Comparison of ENCODE assay signal across 8 cellular contexts in the genomic region with DNA sequence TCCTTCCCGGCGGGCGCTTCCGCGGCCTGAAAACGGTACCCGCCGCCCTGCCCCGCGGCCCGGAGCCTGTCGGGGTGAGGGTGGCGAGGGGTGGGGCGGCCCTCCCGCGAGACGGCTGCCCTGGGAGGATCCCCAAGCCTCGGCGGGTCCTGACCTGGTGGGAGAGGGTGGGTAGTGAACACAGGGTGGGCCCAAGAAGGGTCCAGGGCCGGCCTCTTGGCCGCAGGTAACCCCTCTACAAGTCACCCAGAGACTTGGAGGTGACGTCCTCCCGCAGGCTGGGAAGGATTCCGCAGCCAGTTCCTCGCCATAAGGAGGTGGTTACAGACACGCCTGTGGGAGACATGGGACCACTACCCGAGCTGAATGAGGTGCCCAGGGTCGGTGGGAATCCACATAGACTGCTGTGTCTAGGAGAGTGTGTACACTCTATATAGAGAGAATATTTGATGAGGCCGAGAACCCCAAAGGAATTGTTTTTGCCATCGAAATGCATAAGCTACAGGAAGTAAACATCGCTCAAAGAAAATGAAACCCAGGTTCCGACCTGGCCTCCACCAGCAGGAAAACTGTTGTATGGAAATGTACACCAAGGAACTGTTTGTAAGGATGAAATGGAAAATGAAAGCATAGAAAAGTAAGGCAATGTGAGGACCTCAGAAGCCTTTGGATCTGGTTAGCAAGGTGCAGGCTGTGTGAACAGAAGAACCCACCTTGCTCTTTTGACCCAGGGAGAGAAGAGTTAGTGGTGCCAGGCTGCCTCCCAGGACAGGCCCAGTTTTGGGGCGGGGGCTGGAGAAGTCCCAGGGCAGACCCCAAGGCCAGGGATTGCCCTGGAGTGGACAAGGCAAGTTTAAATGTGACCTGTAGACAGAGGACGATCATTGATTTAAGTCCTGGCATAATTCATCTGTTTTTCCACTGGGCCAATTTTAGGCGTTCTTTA. TPM values are rescaled to one million over a fixed set of nuclear protein-coding genes. Genes with fewer than 3 reads are reported as not detected.
DNase-seq lines count a peak whose midpoint lies in the region; ATAC-seq and TF ChIP-seq lines count a peak whose summit lies in the region.

No MANE protein-coding gene starts in this region.

- 4 to 6% methylated on average over 16 to 35 of the region's 35 CpGs for WGBS in tibial nerve, 2 donors

- peak in 1 of 2 donors; percentile 14 for TF ChIP-seq EP300 in tibial nerve (IDR thresholded peaks at IDR 0.05)

- H3K4me3 ChIP-seq in DND-41 (ENCODE audit: low read depth in 1 of 2, low read length in 2 of 2), result peak overlapping the region; percentile 38 to 67
- peak overlapping the region; percentile 89 for H3K4me3 ChIP-seq in mucosa of stomach (ENCODE audit: low read length)
- H3K4me3 ChIP-seq in tibial nerve, result peak overlapping the region; percentile 78 to 94 (median 90)

- no peaks in the 10 kb centered on the region for H3K36me3 ChIP-seq in DND-41 (ENCODE audit: insufficient read depth, low read length)
- H3K36me3 ChIP-seq in mucosa of stomach (ENCODE audit: control insufficient read depth, insufficient read depth, low read length), result no peaks in the 10 kb centered on the region
- no peaks in the 10 kb centered on the region for H3K36me3 ChIP-seq in tibial nerve

- H3K27ac ChIP-seq in DND-41 (ENCODE audit: low read length), result no peak overlapping the region; the same call in 1 of the 2 replicates
- H3K27ac ChIP-seq in epithelial cell of prostate, result peak overlapping the region; percentile 81
- H3K27ac ChIP-seq in tibial nerve, result peak overlapping the region; percentile 95 to 99 (median 97)

- H3K4me1 ChIP-seq in DND-41 (ENCODE audit: insufficient read depth, low read length) (peaks cover 24% of the 10 kb centered on the region), mucosa of stomach (ENCODE audit: control insufficient read depth, insufficient read depth, low read length) (peaks cover 25% of the 10 kb centered on the region), tibial nerve (peaks cover 0 to 44% (median 5%) of the 10 kb centered on the region in 4 donors)

- no peaks in the 10 kb centered on the region for H3K9me3 Mint-ChIP-seq in activated CD4-positive, alpha-beta T cell treated with anti-CD3 and anti-CD28 coated beads, Interleukin-2, amount 10 ng/mL, durations not matched to agents 24 days and 14 days

- H3K9me3 ChIP-seq in DND-41 (ENCODE audit: insufficient read depth, low read length, severe bottlenecking) (no peaks in the 10 kb centered on the region), mucosa of stomach (ENCODE audit: control insufficient read depth, low read length) (no peaks in the 10 kb centered on the region), tibial nerve (no peaks in the 10 kb centered on the region)

- TF ChIP-seq CTCF in DND-41 (IDR thresholded peaks at IDR 0.05; ENCODE audit: borderline replicate concordance, extremely low read depth, low read length, poor library complexity, severe bottlenecking), result no peak
- no peak for TF ChIP-seq CTCF in tibial nerve (IDR thresholded peaks at IDR 0.05)

- H3K79me2 ChIP-seq in DND-41 (ENCODE audit: insufficient read depth, low read length), result no peaks in the 10 kb centered on the region

- H3K27ac Mint-ChIP-seq in activated CD4-positive, alpha-beta T cell treated with anti-CD3 and anti-CD28 coated beads, Interleukin-2, amount 10 ng/mL, durations not matched to agents 24 days and 14 days, result peak overlapping the region; percentile 91

- intact Hi-C loops in activated CD4-positive, alpha-beta T cell treated with anti-CD3 and anti-CD28 coated beads, Interleukin-2, amount 10 ng/mL, durations not matched to agents 24 days and 14 days (cut with micrococcal nuclease), result loop anchor here (2.0 kb wide), 1 partner anchor 246 kb away; no protein-coding TSS in a partner anchor

- ATAC-seq in DND-41 (ENCODE audit: insufficient read depth, low read depth), result peak; percentile 37
- peak; percentile 25 for ATAC-seq in GM21360 (IDR thresholded peaks at IDR 0.05; ENCODE audit: unreplicated experiment)
- ATAC-seq in HG03565 (IDR thresholded peaks at IDR 0.05; ENCODE audit: unreplicated experiment), result peak; percentile 14

- H2AFZ ChIP-seq in DND-41 (ENCODE audit: low read depth, low read length), result peak overlapping the region; percentile 88

- H3K4me2 ChIP-seq in DND-41 (ENCODE audit: insufficient read depth, low read length), result peak overlapping the region; percentile 93

- TF ChIP-seq POLR2A in tibial nerve (IDR thresholded peaks at IDR 0.05), result no peak

- H3K4me3 Mint-ChIP-seq in activated CD4-positive, alpha-beta T cell treated with anti-CD3 and anti-CD28 coated beads, Interleukin-2, amount 10 ng/mL, durations not matched to agents 24 days and 14 days, result peak overlapping the region; percentile 92

- H3K9ac ChIP-seq in DND-41 (ENCODE audit: low read depth, low read length) (peak overlapping the region; percentile 53), mucosa of stomach (ENCODE audit: low read length) (peak overlapping the region; percentile 96)

- H4K20me1 ChIP-seq in DND-41 (ENCODE audit: insufficient read depth, low read length), result no peaks in the 10 kb centered on the region

- H3K27me3 Mint-ChIP-seq in activated CD4-positive, alpha-beta T cell treated with anti-CD3 and anti-CD28 coated beads, Interleukin-2, amount 10 ng/mL, durations not matched to agents 24 days and 14 days, result no peaks in the 10 kb centered on the region

- peaks cover 48% of the 10 kb centered on the region for H3K27me3 ChIP-seq in DND-41 (ENCODE audit: insufficient read depth, low read length, poor library complexity)
- no peaks in the 10 kb centered on the region for H3K27me3 ChIP-seq in mucosa of stomach (ENCODE audit: control insufficient read depth, insufficient read depth, low read length)
- H3K27me3 ChIP-seq in tibial nerve, result no peaks in the 10 kb centered on the region

- H3K36me3 Mint-ChIP-seq in activated CD4-positive, alpha-beta T cell treated with anti-CD3 and anti-CD28 coated beads, Interleukin-2, amount 10 ng/mL, durations not matched to agents 24 days and 14 days (ENCODE audit: low read depth), result peaks cover 26% of the 10 kb centered on the region

- peak; percentile 17 for DNase-seq in DND-41
- DNase-seq in activated CD4-positive, alpha-beta T cell treated with anti-CD3 and anti-CD28 coated beads, Interleukin-2, amount 10 ng/mL, durations not matched to agents 24 days and 14 days, result peak; percentile 80
- no peak for DNase-seq in epithelial cell of prostate (ENCODE audit: low read depth, low spot score)
- DNase-seq in tibial nerve (ENCODE audit: low spot score in 2 of 2), result no peak
- DNase-seq in middle frontal gyrus (ENCODE audit: extremely low spot score, low spot score), result no peak

- H3K4me1 Mint-ChIP-seq in activated CD4-positive, alpha-beta T cell treated with anti-CD3 and anti-CD28 coated beads, Interleukin-2, amount 10 ng/mL, durations not matched to agents 24 days and 14 days, result peaks cover 51% of the 10 kb centered on the region

RNA-seq across cellular contexts. Expression of gene OPTN, which starts 0.7 kb away (rescaled TPM):
- total RNA-seq in activated CD4-positive, alpha-beta T cell treated with anti-CD3 and anti-CD28 coated beads, Interleukin-2, amount 10 ng/mL, durations not matched to agents 24 days and 14 days, result 39.5 and 43.6 TPM in 2 replicates
- total RNA-seq in tibial nerve, result 10 to 100 TPM; 62.1 to 81.5 (median 73.7) TPM

Comparison
In these comparisons a context has a peak if more than half of its experiments do, and no peak if none do; other contexts are left out.
1. DNase-seq: peak in DND-41 (single experiment) and activated CD4-positive, alpha-beta T cell treated with anti-CD3 and anti-CD28 coated beads, Interleukin-2, amount 10 ng/mL, durations not matched to agents 24 days and 14 days (single experiment); none in epithelial cell of prostate (single experiment), tibial nerve (0 of 2) and middle frontal gyrus (single experiment).
2. Peak in every context shown above with its lines, with median percentiles within 50 percentile points of each other: ATAC-seq and H3K4me3 ChIP-seq.